Comparison of ENCODE assay signal across 21 cellular contexts in genomic region chr10:121914661-121915060, GRCh38. TPM values are rescaled to one million over a fixed set of nuclear protein-coding genes. Genes with fewer than 3 reads are reported as not detected.
A peak's percentile ranks its signal among the peaks of the same experiment; 100 is the strongest.
DNase-seq lines count a peak whose midpoint lies in the region; ATAC-seq and TF ChIP-seq lines count a peak whose summit lies in the region.
"Had no signal": no experiment of that assay in that cellular context is flagged by ENCODE, and none has a peak within 500 bp of the region (broad histone marks: within the 10 kb centered on the region; RNA-seq: fewer than 3 reads in every experiment).

No MANE protein-coding gene starts in this region.

- H4K8ac ChIP-seq in H9 (replicated peaks; ENCODE audit: insufficient read length, low read depth, low read length): no peak overlapping the region

- H3K56ac ChIP-seq in H9 (ENCODE audit: insufficient read length, low read depth, low read length): no peak overlapping the region

- H3K4ac ChIP-seq in H9 (ENCODE audit: low read depth, low read length): no peak overlapping the region

- DNase-seq in H9: no peak
- DNase-seq in amniotic epithelial cell (ENCODE audit: low read depth): peak; percentile 34
- no peak for DNase-seq in left ventricle myocardium inferior
- DNase-seq in psoas muscle: no peak
- DNase-seq in transverse colon: no peak
- no peak for DNase-seq in stimulated activated CD4-positive, alpha-beta T cell treated with anti-CD3 and anti-CD28 coated beads, Interleukin-15, amount 100 ng/mL, for 24 hours
- DNase-seq in ACHN: no peak
- no peak for DNase-seq in glomerular visceral epithelial cell (ENCODE audit: extremely low spot score)
- DNase-seq: CD4-positive, alpha-beta T cell; DND-41; H7; MM.1S; NCI-H1048; NCI-H1417 treated with DMSO at 0.1 percent for 48 hours; NCI-H187; NCI-H2107; NCI-H748 treated with DMSO at 0.1 percent for 48 hours had no signal

- no peak overlapping the region for H3K4me2 ChIP-seq in H9 (ENCODE audit: insufficient read depth, insufficient read length, low read length)
- H3K4me2 ChIP-seq: BLaER1 had no signal

- H2BK120ac ChIP-seq in H9 (ENCODE audit: low read depth, low read length, poor library complexity, severe bottlenecking): no peak overlapping the region

- no peaks in the 10 kb centered on the region for H4K20me1 ChIP-seq in H9 (ENCODE audit: control insufficient read depth, insufficient read depth, insufficient read length)
- H4K20me1 ChIP-seq: BLaER1 had no signal

- no peak overlapping the region for H2AK5ac ChIP-seq in H9 (ENCODE audit: insufficient read length, low read length)

- no peak overlapping the region for H3K14ac ChIP-seq in H9 (ENCODE audit: insufficient read depth, low read length)

- H3K9me3 ChIP-seq in H9 (ENCODE audit: control insufficient read depth, low read depth, low read length): no peaks in the 10 kb centered on the region
- no peaks in the 10 kb centered on the region for H3K9me3 ChIP-seq in left ventricle myocardium inferior (replicated peaks)
- no peaks in the 10 kb centered on the region for H3K9me3 ChIP-seq in psoas muscle
- no peaks in the 10 kb centered on the region for H3K9me3 ChIP-seq in transverse colon

- H3K9ac ChIP-seq in H9 (ENCODE audit: extremely low read depth, insufficient read length, low read length): no peak overlapping the region
- H3K9ac ChIP-seq: BLaER1 had no signal

- H2BK5ac ChIP-seq in H9 (ENCODE audit: insufficient read length, low read length): no peak overlapping the region

- H3K4me1 ChIP-seq in H9 (ENCODE audit: insufficient read depth, low read length) (no peaks in the 10 kb centered on the region), left ventricle myocardium inferior (peaks cover 37% of the 10 kb centered on the region), psoas muscle (peaks cover 29% of the 10 kb centered on the region), transverse colon (peaks cover 0 to 8% (median 1%) of the 10 kb centered on the region in 4 donors)

- no CpG with 5 or more reads among the region's 6 CpGs for WGBS in H9 (ENCODE audit: extremely low coverage, insufficient read length, low lambda C conversion rate)
- WGBS in psoas muscle, 3 donors: 55 to 79% (median 62%) methylated on average over 6 of the region's 6 CpGs
- 96 to 100% methylated on average over 6 of the region's 6 CpGs for WGBS in transverse colon (ENCODE audit: low coverage in 1 of 2), 2 donors

- intact Hi-C loops in left ventricle myocardium inferior (cut with micrococcal nuclease): no loop called here
- intact Hi-C loops in psoas muscle (cut with DNase I): no loop called here
- intact Hi-C loops in transverse colon (cut with DNase I; ENCODE audit: low total_unique reads): no loop called here

- peak; percentile 69 to 85 (median 81) for ATAC-seq in psoas muscle
- ATAC-seq: GM12878, K562 had no signal

- peak overlapping the region; percentile 6 to 35 (median 13); a peak in 3 of 7 replicates for H3K27ac Mint-ChIP-seq in H9
- H3K27ac Mint-ChIP-seq: CD4-positive, alpha-beta T cell had no signal

- H3K23ac ChIP-seq in H9 (ENCODE audit: insufficient read length, low read depth, low read length): no peak overlapping the region

- no peak overlapping the region for H3K4me3 ChIP-seq in left ventricle myocardium inferior
- peak overlapping the region; percentile 23 for H3K4me3 ChIP-seq in psoas muscle
- no peak overlapping the region for H3K4me3 ChIP-seq in transverse colon
- H3K4me3 ChIP-seq: BLaER1, GM12878, K562 had no signal

- H3K9me3 Mint-ChIP-seq in H9: no peaks in the 10 kb centered on the region; a peak in 1 of 5 replicates
- H3K9me3 Mint-ChIP-seq: CD4-positive, alpha-beta T cell had no signal

- H2BK20ac ChIP-seq in H9 (ENCODE audit: low read depth, low read length, poor library complexity, severe bottlenecking): no peak overlapping the region

- no peaks in the 10 kb centered on the region for H3K23me2 ChIP-seq in H9 (ENCODE audit: insufficient read length, low read depth, low read length, poor library complexity, severe bottlenecking)

- H3K27ac ChIP-seq in H9 (ENCODE audit: insufficient read length, low read depth, low read length) (no peak overlapping the region), left ventricle myocardium inferior (replicated peaks) (peak overlapping the region; percentile 42), psoas muscle (peak overlapping the region; percentile 79), transverse colon (no peak overlapping the region)
- H3K27ac ChIP-seq: BLaER1, RWPE1 had no signal

- TF ChIP-seq POLR2A in transverse colon (IDR thresholded peaks at IDR 0.05): no peak

- no peak overlapping the region for H2BK15ac ChIP-seq in H9 (ENCODE audit: low read depth, low read length)

- no peak overlapping the region for H4K5ac ChIP-seq in H9 (ENCODE audit: insufficient read length, low read depth, low read length)

- no peak overlapping the region for H3T11ph ChIP-seq in H9 (ENCODE audit: low read length)

- peaks cover 31 to 82% (median 62%) of the 10 kb centered on the region in 3 experiments for H3K36me3 Mint-ChIP-seq in H9 (ENCODE audit: insufficient read depth in 1 of 3, low read depth in 3 of 3)

- no peak overlapping the region for H2BK12ac ChIP-seq in H9 (ENCODE audit: insufficient read length, low read depth, low read length)

- peaks cover 0 to 2% of the 10 kb centered on the region in 2 experiments; a peak in 2 of 4 replicates for H3K4me1 Mint-ChIP-seq in H9

- H3K18ac ChIP-seq in H9 (ENCODE audit: insufficient read length, low read depth, low read length): no peak overlapping the region

- no peaks in the 10 kb centered on the region for H3K27me3 Mint-ChIP-seq in H9 (ENCODE audit: low read depth)
- H3K27me3 Mint-ChIP-seq: CD4-positive, alpha-beta T cell had no signal

- TF ChIP-seq CTCF in H9 (conservative IDR thresholded peaks at IDR 0.05) (no peak), left ventricle myocardium inferior (IDR thresholded peaks at IDR 0.05; ENCODE audit: borderline replicate concordance) (no peak), psoas muscle (IDR thresholded peaks at IDR 0.05) (no peak), transverse colon (IDR thresholded peaks at IDR 0.05) (no peak)

- no peak overlapping the region for H3K4me3 Mint-ChIP-seq in H9
- H3K4me3 Mint-ChIP-seq: CD4-positive, alpha-beta T cell had no signal

- in situ Hi-C loops in transverse colon (cut with MboI; ENCODE audit: low pct_ligation_motif_present in 1 of 4, low pct_unique_long_range_greater_than_20kb in 1 of 4, low sequenced_read_pairs in 3 of 4): no loop called here
- in situ Hi-C loops in ACHN (cut with HindIII; ENCODE audit: low pct_ligation_motif_present, low pct_unique_long_range_greater_than_20kb, low sequenced_read_pairs): no loop called here

- H3K27me3 ChIP-seq in H9 (ENCODE audit: insufficient read depth, low read length) (no peaks in the 10 kb centered on the region), left ventricle myocardium inferior (ENCODE audit: low read depth) (no peaks in the 10 kb centered on the region), psoas muscle (ENCODE audit: insufficient read depth in 3 of 3, low read length in 2 of 3) (no peaks in the 10 kb centered on the region), transverse colon (no peaks in the 10 kb centered on the region)
- H3K27me3 ChIP-seq: BLaER1 had no signal

- no peak overlapping the region for H4K91ac ChIP-seq in H9 (ENCODE audit: insufficient read length, low read depth, low read length)

- no peaks in the 10 kb centered on the region for H3K79me2 ChIP-seq in H9 (ENCODE audit: insufficient read depth, low read length)

- no peaks in the 10 kb centered on the region for H3K79me1 ChIP-seq in H9 (ENCODE audit: insufficient read depth, low read depth, low read length, poor library complexity, severe bottlenecking)

- H2AFZ ChIP-seq in H9 (ENCODE audit: low read length): no peak overlapping the region

- peaks cover 44% of the 10 kb centered on the region for H3K36me3 ChIP-seq in left ventricle myocardium inferior
- peaks cover 8 to 50% of the 10 kb centered on the region in 2 donors for H3K36me3 ChIP-seq in psoas muscle (ENCODE audit: insufficient read depth in 1 of 2, low read depth in 1 of 2)
- peaks cover 0 to 20% (median 7%) of the 10 kb centered on the region in 4 donors for H3K36me3 ChIP-seq in transverse colon

- TF ChIP-seq EP300 in transverse colon (IDR thresholded peaks at IDR 0.05; ENCODE audit: low read depth): no peak

RNA-seq across cellular contexts. Expression of gene ATE1, which starts 13.2 kb away (rescaled TPM):
- total RNA-seq in H9 (2021) (25.3 and 29.0 TPM in 2 replicates), left ventricle myocardium inferior (34.4 TPM), psoas muscle (10 to 100 TPM; 28.4 to 36.9 (median 31.4) TPM), transverse colon (1,000 to 10,000 TPM in 1 of 4 donors, 10 to 100 TPM in 3; 25.3 to 1,446 (median 31.4) TPM)
- polyA plus RNA-seq in psoas muscle: 10 to 100 TPM; 11.6 to 25.1 (median 15.7) TPM

Comparison
In these comparisons a context has a peak if more than half of its experiments do, and no peak if none do; other contexts are left out.
1. H3K27ac ChIP-seq: peak in left ventricle myocardium inferior (single experiment) and psoas muscle (single experiment); none in H9 (single experiment) and transverse colon (0 of 4).